ENCODE assay signal across 22 cellular contexts in the genomic region with DNA sequence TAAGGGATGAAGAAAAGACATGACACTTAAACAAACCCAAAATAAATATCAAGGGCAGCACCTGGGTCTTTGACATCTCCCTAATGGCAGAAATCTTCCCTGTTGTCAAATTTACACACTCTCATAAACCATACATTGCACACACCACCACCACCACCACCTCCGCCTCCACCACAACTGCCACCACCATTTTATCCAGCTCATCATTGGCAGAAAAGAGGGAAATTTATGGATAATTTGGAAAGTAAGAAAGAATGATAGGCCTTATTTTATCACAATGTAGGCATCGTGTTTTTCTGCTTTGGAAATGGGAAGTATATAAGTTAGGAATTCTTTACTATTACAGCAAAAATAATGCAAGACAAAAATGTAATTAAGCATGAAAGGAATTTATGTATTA. TPM values are rescaled to one million over a fixed set of nuclear protein-coding genes. Genes with fewer than 3 reads are reported as not detected.
DNase-seq lines count a peak whose midpoint lies in the region; ATAC-seq and TF ChIP-seq lines count a peak whose summit lies in the region.
"Had no signal": no experiment of that assay in that cellular context is flagged by ENCODE, and none has a peak within 500 bp of the region (broad histone marks: within the 10 kb centered on the region; RNA-seq: fewer than 3 reads in every experiment).

No MANE protein-coding gene starts in this region.

- H3K27me3 ChIP-seq in CD4-positive, alpha-beta T cell (ENCODE audit: control insufficient read depth, insufficient read depth, low read length) = no peaks in the 10 kb centered on the region
- H3K27me3 ChIP-seq: tibial artery had no signal

- no peaks in the 10 kb centered on the region for H3K27me3 Mint-ChIP-seq in CD4-positive, alpha-beta T cell
- H3K27me3 Mint-ChIP-seq in naive B cell = peaks cover 18 to 45% (median 29%) of the 10 kb centered on the region in 3 donors

- H3K4me1 Mint-ChIP-seq in CD4-positive, alpha-beta T cell (ENCODE audit: low read depth) = peaks cover 16% of the 10 kb centered on the region
- H3K4me1 Mint-ChIP-seq in naive B cell = peaks cover 14 to 29% (median 28%) of the 10 kb centered on the region in 3 donors
- H3K4me1 Mint-ChIP-seq: nephron progenitor cell had no signal

- no peaks in the 10 kb centered on the region for H3K36me3 Mint-ChIP-seq in CD4-positive, alpha-beta T cell (ENCODE audit: low read depth)
- H3K36me3 Mint-ChIP-seq in naive B cell = no peaks in the 10 kb centered on the region

- H4K20me1 ChIP-seq in OCI-LY7 (ENCODE audit: insufficient read depth, low read length) = no peaks in the 10 kb centered on the region

- TF ChIP-seq CTCF in 22Rv1 (IDR thresholded peaks at IDR 0.05) (no peak), OCI-LY7 (conservative IDR thresholded peaks at IDR 0.05; ENCODE audit: low read length) (no peak)
- no peak for TF ChIP-seq CTCF in CD4-positive, alpha-beta T cell (IDR thresholded peaks at IDR 0.05)

- no peaks in the 10 kb centered on the region for H3K9me3 Mint-ChIP-seq in CD4-positive, alpha-beta T cell
- no peaks in the 10 kb centered on the region for H3K9me3 Mint-ChIP-seq in naive B cell
- H3K9me3 Mint-ChIP-seq: nephron progenitor cell had no signal

- H3K4me3 Mint-ChIP-seq in CD4-positive, alpha-beta T cell = no peak overlapping the region
- H3K4me3 Mint-ChIP-seq in naive B cell = peak overlapping the region in 2 of 8 donors; percentile 1 to 35
- H3K4me3 Mint-ChIP-seq: nephron progenitor cell had no signal

- H3K4me1 ChIP-seq in OCI-LY7 (ENCODE audit: insufficient read depth, low read length, poor library complexity, severe bottlenecking) = peaks cover 67% of the 10 kb centered on the region
- H3K4me1 ChIP-seq: HAP-1 had no signal

- no peaks in the 10 kb centered on the region for H3K36me3 ChIP-seq in OCI-LY7 (ENCODE audit: insufficient read depth, low read length)
- H3K36me3 ChIP-seq: HAP-1, tibial artery had no signal

- peak overlapping the region; percentile 25 for H3K4me3 ChIP-seq in OCI-LY7 (ENCODE audit: low read depth, low read length, poor library complexity, severe bottlenecking)
- H3K4me3 ChIP-seq: HAP-1, tibial artery had no signal

- POLR2A ChIA-PET in CD4-positive, alpha-beta T cell (lab: Charles Lee) = interaction anchor here (0.9 to 1.1 kb wide), 4 partner anchors 92 to 201 kb away, joined by 3 to 7 read pairs (median 5); a partner anchor contains a TSS
- POLR2A ChIA-PET in OCI-LY7 (lab: Charles Lee) = interaction anchor here (0.6 to 2.7 kb wide), 16 partner anchors 13 to 411 kb away, joined by 3 to 12 read pairs (median 4); no protein-coding TSS in a partner anchor

- intact Hi-C loops in CD4-positive, alpha-beta T cell (cut with DNase I, micrococcal nuclease) = loop anchor here (1.0 to 10.0 kb wide), 6 partner anchors 33 to 416 kb away; a partner anchor contains a TSS
- intact Hi-C loops in OCI-LY7 (cut with micrococcal nuclease; ENCODE audit: unreplicated experiment) = loop anchor here (1.0 to 2.0 kb wide), 6 partner anchors 28 to 134 kb away; no protein-coding TSS in a partner anchor

- in situ Hi-C loops in ACHN (cut with HindIII; ENCODE audit: low pct_ligation_motif_present, low pct_unique_long_range_greater_than_20kb, low sequenced_read_pairs) = no loop called here

- no peak for DNase-seq in CD4-positive, alpha-beta T cell
- no peak for DNase-seq in OCI-LY7 (ENCODE audit: low spot score)
- no peak for DNase-seq in naive B cell
- no peak for DNase-seq in COLO668 (lab: John Stamatoyannopoulos, UW; ENCODE audit: unreplicated experiment)
- DNase-seq in ACHN = no peak
- no peak for DNase-seq in HUDEP-2 (lab: John Stamatoyannopoulos, UW; ENCODE audit: unreplicated experiment in 76 of 76)
- DNase-seq: activated gamma-delta T cell, foreskin melanocyte, NCI-H1105, NCI-H2081 treated with DMSO at 0.1 percent for 48 hours, nephron progenitor cell had no signal

- TSS peak; percentile 90 for BruUV-seq in OCI-LY7 (replicated peaks; lab: Mats Ljungman, UMichigan)

- H3K4me2 ChIP-seq in OCI-LY7 (ENCODE audit: low read length) = peak overlapping the region; percentile 66

- H3K9me3 ChIP-seq in CD4-positive, alpha-beta T cell (ENCODE audit: control insufficient read depth, low read length) = no peaks in the 10 kb centered on the region
- H3K9me3 ChIP-seq in OCI-LY7 (ENCODE audit: low read length) = no peaks in the 10 kb centered on the region; the same call in 1 of the 2 replicates
- H3K9me3 ChIP-seq: HAP-1, tibial artery had no signal

- H3K79me2 ChIP-seq in OCI-LY7 (ENCODE audit: insufficient read depth, low read depth, low read length) = peaks cover 7% of the 10 kb centered on the region; the same call in 1 of the 2 replicates

- CTCF ChIA-PET in CD4-positive, alpha-beta T cell (lab: Charles Lee) = interaction anchor here (0.8 to 1.5 kb wide), 4 partner anchors 15 to 134 kb away, joined by 3 to 10 read pairs (median 5); no protein-coding TSS in a partner anchor
- CTCF ChIA-PET in OCI-LY7 (lab: Charles Lee; ENCODE audit: unreplicated experiment) = interaction anchor here (0.6 to 1.0 kb wide), 3 partner anchors 26 to 131 kb away, joined by 3 to 4 read pairs (median 3); no protein-coding TSS in a partner anchor

- H2AFZ ChIP-seq in OCI-LY7 (ENCODE audit: low read length) = peak overlapping the region; percentile 91

- ATAC-seq in CD4-positive, alpha-beta T cell (ENCODE audit: poor library complexity) = no peak
- ATAC-seq in naive B cell (ENCODE audit: low read depth in 2 of 2) = no peak
- no peak for ATAC-seq in HG02970 (IDR thresholded peaks at IDR 0.05; ENCODE audit: low FRiP score, unreplicated experiment)

- peak overlapping the region; percentile 67 for H3K27ac Mint-ChIP-seq in CD4-positive, alpha-beta T cell
- peak overlapping the region; percentile 90 to 99 (median 96) for H3K27ac Mint-ChIP-seq in naive B cell

- H3K27ac ChIP-seq in 22Rv1 = peak overlapping the region; percentile 9; the same call in 1 of the 2 replicates
- H3K27ac ChIP-seq in CD4-positive, alpha-beta T cell (ENCODE audit: low read depth, low read length) = no peak overlapping the region
- peak overlapping the region; percentile 76 for H3K27ac ChIP-seq in OCI-LY7 (ENCODE audit: low read depth, low read length, poor library complexity, severe bottlenecking)
- H3K27ac ChIP-seq: tibial artery had no signal

- no peaks in the 10 kb centered on the region for H3K9me2 ChIP-seq in OCI-LY7 (ENCODE audit: insufficient read depth, low read length)

RNA-seq across cellular contexts. Expression of a gene that starts 27.3 kb away (rescaled TPM):
- under 1 TPM; 0.17 to 0.30 TPM for total RNA-seq in CD4-positive, alpha-beta T cell
- total RNA-seq in OCI-LY7 (2014; rRNA removed; shearing (Covaris generic)) = 80.4 and 83.0 TPM in 2 replicates
- 214 and 245 TPM in 2 replicates for total RNA-seq in OCI-LY7 (2022)
- polyA plus RNA-seq in naive B cell (ENCODE audit: low read depth in 6 of 6) = under 1 TPM in 1 of 6 donors, not detected in 5; 0.07 TPM
- total RNA-seq: bronchial epithelial cell; dermis microvascular lymphatic vessel endothelial cell; HT1080; kidney epithelial cell; lung microvascular endothelial cell; SK-MEL-5; T-helper 2 cell treated with Interferon-gamma antibody and Interleukin-4, amounts not matched to agents 100 ng/mL and 5 ng/mL, for 36 hours had no signal

RNA-seq across cellular contexts. Expression of a gene that starts 33.1 kb away (rescaled TPM):
- total RNA-seq in CD4-positive, alpha-beta T cell = 100 to 1,000 TPM; 428 to 429 TPM
- 0.79 and 0.85 TPM in 2 replicates for total RNA-seq in OCI-LY7 (2014; rRNA removed; shearing (Covaris generic))
- total RNA-seq in OCI-LY7 (2022) = 0.37 TPM in 1 of 2 replicates, not detected in the other
- polyA plus RNA-seq in naive B cell (ENCODE audit: low read depth in 6 of 6) = 100 to 1,000 TPM in 4 of 6 donors, 10 to 100 TPM in 2; 55.5 to 355 (median 116) TPM
- total RNA-seq: bronchial epithelial cell, dermis microvascular lymphatic vessel endothelial cell, HT1080, kidney epithelial cell, lung microvascular endothelial cell had no signal

Comparison
In these comparisons a context has a peak if more than half of its experiments do, and no peak if none do; other contexts are left out.
1. RNA of a gene that starts 27.3 kb away (total RNA-seq): 80.4 to 245 TPM in OCI-LY7; 0.17 to 0.30 TPM in CD4-positive, alpha-beta T cell; every median in the first group is over 10 times any median in the second.
2. RNA of a gene that starts 33.1 kb away (total RNA-seq): 428 to 429 TPM in CD4-positive, alpha-beta T cell; 0.37 to 0.85 TPM in OCI-LY7; every median in the first group is over 100 times any median in the second.